Comparison of ENCODE assay signal across 8 cellular contexts in the genomic region with DNA sequence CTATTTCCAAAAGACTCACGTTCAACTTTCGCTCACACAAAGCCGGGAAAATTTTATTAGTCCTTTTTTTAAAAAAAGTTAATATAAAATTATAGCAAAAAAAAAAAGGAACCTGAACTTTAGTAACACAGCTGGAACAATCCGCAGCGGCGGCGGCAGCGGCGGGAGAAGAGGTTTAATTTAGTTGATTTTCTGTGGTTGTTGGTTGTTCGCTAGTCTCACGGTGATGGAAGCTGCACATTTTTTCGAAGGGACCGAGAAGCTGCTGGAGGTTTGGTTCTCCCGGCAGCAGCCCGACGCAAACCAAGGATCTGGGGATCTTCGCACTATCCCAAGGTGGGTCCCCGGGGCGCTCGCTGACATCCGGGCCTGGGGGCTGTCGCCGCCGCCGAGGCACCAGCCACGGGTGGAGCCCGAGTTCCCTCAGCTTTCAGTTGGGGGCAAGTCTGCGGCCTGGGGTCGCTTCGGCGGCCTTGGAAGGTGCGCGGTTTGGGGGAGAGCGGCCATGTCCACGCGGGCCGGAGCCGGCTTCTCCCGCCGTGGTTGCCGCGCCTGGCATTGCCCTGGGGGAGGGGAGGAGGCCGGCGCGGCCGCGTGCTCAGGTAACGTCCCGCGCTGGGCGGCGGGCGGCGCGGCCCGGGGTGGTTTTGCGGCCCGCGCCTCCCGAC. TPM values are rescaled to one million over a fixed set of nuclear protein-coding genes. Genes with fewer than 3 reads are reported as not detected.
DNase-seq lines count a peak whose midpoint lies in the region; ATAC-seq lines count a peak whose summit lies in the region.

No MANE protein-coding gene starts in this region.

- H2BK120ac ChIP-seq in mesenchymal stem cell (ENCODE audit: low read depth, low read length): peak overlapping the region; percentile 21

- H3K79me1 ChIP-seq in mesenchymal stem cell (replicated peaks; ENCODE audit: low read length, poor library complexity, severe bottlenecking): peaks cover 4% of the 10 kb centered on the region

- H3K36me3 ChIP-seq in mesenchymal stem cell (ENCODE audit: control insufficient read depth in 1 of 2, insufficient read depth in 2 of 2, low read depth in 1 of 2, low read length in 2 of 2): no peaks in the 10 kb centered on the region

- peak overlapping the region; percentile 85 for H2AFZ ChIP-seq in mesenchymal stem cell (ENCODE audit: low read depth, low read length)

- H3K36me3 Mint-ChIP-seq in dendritic cell treated with granulocyte-macrophage colony-stimulating factor and Interleukin-4, amounts not matched to agents 40 ng/mL and 50 ng/mL, for 4 days (ENCODE audit: low read depth): peaks cover 27% of the 10 kb centered on the region
- peaks cover 7 to 15% of the 10 kb centered on the region in 2 donors for H3K36me3 Mint-ChIP-seq in stimulated activated naive B cell treated with anti-CD40 and anti-IgM and Interleukin-4, amounts not matched to agents 10 μg/mL and 1 μg/mL and 100 μg/mL, for 72 hours

- intact Hi-C loops in dendritic cell treated with granulocyte-macrophage colony-stimulating factor and Interleukin-4, amounts not matched to agents 40 ng/mL and 50 ng/mL, for 4 days (cut with micrococcal nuclease): loop anchor here (1.0 kb wide), 3 partner anchors 9 to 60 kb away; a partner anchor contains a TSS

- H3K27me3 ChIP-seq in mesenchymal stem cell (ENCODE audit: control insufficient read depth in 1 of 2, insufficient read depth in 1 of 2, low read length in 2 of 2): no peaks in the 10 kb centered on the region

- H3K23ac ChIP-seq in mesenchymal stem cell (ENCODE audit: low read length in 2 of 2): peak overlapping the region in 1 of 2 experiments; percentile 95

- peaks cover 3% of the 10 kb centered on the region for H3K4me1 ChIP-seq in mesenchymal stem cell (ENCODE audit: control insufficient read depth, insufficient read depth, low read depth, low read length)

- H4K8ac ChIP-seq in mesenchymal stem cell (ENCODE audit: low read length): no peak overlapping the region

- peak overlapping the region; percentile 39 for H3K27ac ChIP-seq in mesenchymal stem cell (ENCODE audit: low read length, poor library complexity, severe bottlenecking)

- H3K4me2 ChIP-seq in mesenchymal stem cell (ENCODE audit: low read length, poor library complexity, severe bottlenecking): peak overlapping the region; percentile 66

- peak overlapping the region; percentile 95 for H3K9ac ChIP-seq in mesenchymal stem cell (ENCODE audit: low read length)

- no peak overlapping the region for H2BK12ac ChIP-seq in mesenchymal stem cell (ENCODE audit: low read length in 2 of 2)

- no peak overlapping the region for H2BK5ac ChIP-seq in mesenchymal stem cell (ENCODE audit: low read depth, low read length, poor library complexity, severe bottlenecking)

- DNase-seq in ACHN (peak; percentile 34), mesenchymal stem cell (no peak), AG08395 (ENCODE audit: low spot score) (no peak)
- DNase-seq in stimulated activated naive B cell treated with anti-CD40 and anti-IgM and Interleukin-4, amounts not matched to agents 10 μg/mL and 1 μg/mL and 100 μg/mL, for 72 hours: no peak

- H3K4me3 ChIP-seq in mesenchymal stem cell (ENCODE audit: insufficient read depth in 1 of 2, low read depth in 1 of 2, low read length in 2 of 2): peak overlapping the region; percentile 78 to 90

- in situ Hi-C loops in ACHN (cut with HindIII; ENCODE audit: low pct_ligation_motif_present, low pct_unique_long_range_greater_than_20kb, low sequenced_read_pairs): no loop called here

- H3K4ac ChIP-seq in mesenchymal stem cell (ENCODE audit: low read depth in 1 of 2, low read length in 2 of 2): peak overlapping the region in 1 of 2 experiments; percentile 60

- H2BK15ac ChIP-seq in mesenchymal stem cell (ENCODE audit: low read depth, poor library complexity, severe bottlenecking): peak overlapping the region; percentile 77

- ATAC-seq in GM18873 (IDR thresholded peaks at IDR 0.05; ENCODE audit: low FRiP score, unreplicated experiment) (peak; percentile 8), HG03520 (IDR thresholded peaks at IDR 0.05; ENCODE audit: unreplicated experiment) (peak; percentile 5)
- peak; percentile 2 for ATAC-seq in activated CD4-positive, CD25-positive, alpha-beta regulatory T cell treated with anti-CD3 and anti-CD28 coated beads, Interleukin-2, amount 50 U/mL, for 24 hours
- peak; percentile 18 to 21 for ATAC-seq in stimulated activated naive B cell treated with anti-CD40 and anti-IgM and Interleukin-4, amounts not matched to agents 10 μg/mL and 1 μg/mL and 100 μg/mL, for 72 hours (replicated peaks)

- peak overlapping the region; percentile 99 for H3K4me3 Mint-ChIP-seq in dendritic cell treated with granulocyte-macrophage colony-stimulating factor and Interleukin-4, amounts not matched to agents 40 ng/mL and 50 ng/mL, for 4 days
- peak overlapping the region; percentile 97 to 100 for H3K4me3 Mint-ChIP-seq in stimulated activated naive B cell treated with anti-CD40 and anti-IgM and Interleukin-4, amounts not matched to agents 10 μg/mL and 1 μg/mL and 100 μg/mL, for 72 hours

- H3K27ac Mint-ChIP-seq in dendritic cell treated with granulocyte-macrophage colony-stimulating factor and Interleukin-4, amounts not matched to agents 40 ng/mL and 50 ng/mL, for 4 days: peak overlapping the region; percentile 100
- H3K27ac Mint-ChIP-seq in stimulated activated naive B cell treated with anti-CD40 and anti-IgM and Interleukin-4, amounts not matched to agents 10 μg/mL and 1 μg/mL and 100 μg/mL, for 72 hours: peak overlapping the region; percentile 99

- peaks cover 35% of the 10 kb centered on the region for H3K4me1 Mint-ChIP-seq in dendritic cell treated with granulocyte-macrophage colony-stimulating factor and Interleukin-4, amounts not matched to agents 40 ng/mL and 50 ng/mL, for 4 days (ENCODE audit: low read depth)
- peaks cover 25 to 43% of the 10 kb centered on the region in 2 donors for H3K4me1 Mint-ChIP-seq in stimulated activated naive B cell treated with anti-CD40 and anti-IgM and Interleukin-4, amounts not matched to agents 10 μg/mL and 1 μg/mL and 100 μg/mL, for 72 hours

- H3K14ac ChIP-seq in mesenchymal stem cell (ENCODE audit: low read length in 2 of 2): peak overlapping the region in 1 of 2 experiments; percentile 73

- H2AK5ac ChIP-seq in mesenchymal stem cell (ENCODE audit: low read length, severe bottlenecking): no peak overlapping the region

- no peaks in the 10 kb centered on the region for H3K9me3 ChIP-seq in mesenchymal stem cell (ENCODE audit: control insufficient read depth, low read length)

- H3K18ac ChIP-seq in mesenchymal stem cell (ENCODE audit: low read depth in 1 of 2, low read length in 2 of 2): peak overlapping the region; percentile 58 to 79

- H3K9me3 Mint-ChIP-seq in dendritic cell treated with granulocyte-macrophage colony-stimulating factor and Interleukin-4, amounts not matched to agents 40 ng/mL and 50 ng/mL, for 4 days: no peaks in the 10 kb centered on the region
- no peaks in the 10 kb centered on the region for H3K9me3 Mint-ChIP-seq in stimulated activated naive B cell treated with anti-CD40 and anti-IgM and Interleukin-4, amounts not matched to agents 10 μg/mL and 1 μg/mL and 100 μg/mL, for 72 hours

- H3K27me3 Mint-ChIP-seq in dendritic cell treated with granulocyte-macrophage colony-stimulating factor and Interleukin-4, amounts not matched to agents 40 ng/mL and 50 ng/mL, for 4 days: no peaks in the 10 kb centered on the region
- no peaks in the 10 kb centered on the region for H3K27me3 Mint-ChIP-seq in stimulated activated naive B cell treated with anti-CD40 and anti-IgM and Interleukin-4, amounts not matched to agents 10 μg/mL and 1 μg/mL and 100 μg/mL, for 72 hours

- WGBS in mesenchymal stem cell: under 1% methylated on average over 55 of the region's 60 CpGs

- peak overlapping the region; percentile 4 for H4K91ac ChIP-seq in mesenchymal stem cell (ENCODE audit: low read length)

RNA-seq across cellular contexts. Expression of a gene that starts 0.4 kb away (rescaled TPM):
- polyA plus RNA-seq in mesenchymal stem cell (2013, experiment 1 of 2): 101 TPM
- polyA plus RNA-seq in mesenchymal stem cell (2013, experiment 2 of 2): 104 TPM

RNA-seq across cellular contexts. Expression of a gene that starts 59.7 kb away (rescaled TPM):
- 10.8 TPM for polyA plus RNA-seq in mesenchymal stem cell (2013, experiment 1 of 2)
- 10.9 TPM for polyA plus RNA-seq in mesenchymal stem cell (2013, experiment 2 of 2)
